Comparison of ENCODE assay signal across 1 cellular context in genomic region chr10:59362184-59362966, GRCh38.
TF ChIP-seq lines count a peak whose summit lies in the region.

FAM13C (minus strand) TSS chr10:59362549; CDS start chr10:59362460, 89 bp downstream.

TF ChIP-seq in WTC11, 78 proteins besides CTCF, POLR2A, EP300 and RAD21 (continued from another document):
- TF ChIP-seq, protein P1, sequence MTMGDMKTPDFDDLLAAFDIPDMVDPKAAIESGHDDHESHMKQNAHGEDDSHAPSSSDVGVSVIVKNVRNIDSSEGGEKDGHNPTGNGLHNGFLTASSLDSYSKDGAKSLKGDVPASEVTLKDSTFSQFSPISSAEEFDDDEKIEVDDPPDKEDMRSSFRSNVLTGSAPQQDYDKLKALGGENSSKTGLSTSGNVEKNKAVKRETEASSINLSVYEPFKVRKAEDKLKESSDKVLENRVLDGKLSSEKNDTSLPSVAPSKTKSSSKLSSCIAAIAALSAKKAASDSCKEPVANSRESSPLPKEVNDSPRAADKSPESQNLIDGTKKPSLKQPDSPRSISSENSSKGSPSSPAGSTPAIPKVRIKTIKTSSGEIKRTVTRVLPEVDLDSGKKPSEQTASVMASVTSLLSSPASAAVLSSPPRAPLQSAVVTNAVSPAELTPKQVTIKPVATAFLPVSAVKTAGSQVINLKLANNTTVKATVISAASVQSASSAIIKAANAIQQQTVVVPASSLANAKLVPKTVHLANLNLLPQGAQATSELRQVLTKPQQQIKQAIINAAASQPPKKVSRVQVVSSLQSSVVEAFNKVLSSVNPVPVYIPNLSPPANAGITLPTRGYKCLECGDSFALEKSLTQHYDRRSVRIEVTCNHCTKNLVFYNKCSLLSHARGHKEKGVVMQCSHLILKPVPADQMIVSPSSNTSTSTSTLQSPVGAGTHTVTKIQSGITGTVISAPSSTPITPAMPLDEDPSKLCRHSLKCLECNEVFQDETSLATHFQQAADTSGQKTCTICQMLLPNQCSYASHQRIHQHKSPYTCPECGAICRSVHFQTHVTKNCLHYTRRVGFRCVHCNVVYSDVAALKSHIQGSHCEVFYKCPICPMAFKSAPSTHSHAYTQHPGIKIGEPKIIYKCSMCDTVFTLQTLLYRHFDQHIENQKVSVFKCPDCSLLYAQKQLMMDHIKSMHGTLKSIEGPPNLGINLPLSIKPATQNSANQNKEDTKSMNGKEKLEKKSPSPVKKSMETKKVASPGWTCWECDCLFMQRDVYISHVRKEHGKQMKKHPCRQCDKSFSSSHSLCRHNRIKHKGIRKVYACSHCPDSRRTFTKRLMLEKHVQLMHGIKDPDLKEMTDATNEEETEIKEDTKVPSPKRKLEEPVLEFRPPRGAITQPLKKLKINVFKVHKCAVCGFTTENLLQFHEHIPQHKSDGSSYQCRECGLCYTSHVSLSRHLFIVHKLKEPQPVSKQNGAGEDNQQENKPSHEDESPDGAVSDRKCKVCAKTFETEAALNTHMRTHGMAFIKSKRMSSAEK (CRISPR knock-in tag; IDR thresholded peaks at IDR 0.05; ENCODE audit: borderline replicate concordance), result no peak
- TF ChIP-seq AFF4 (CRISPR knock-in tag; IDR thresholded peaks at IDR 0.05; ENCODE audit: borderline replicate concordance), result no peak
- 0 out of 2 replicates have a peak, but pooled peaks have one; percentile 44 for TF ChIP-seq E2F5 (CRISPR knock-in tag; IDR thresholded peaks at IDR 0.05)
- TF ChIP-seq E2F1 (CRISPR knock-in tag; IDR thresholded peaks at IDR 0.05), result no peak
- TF ChIP-seq, protein P2, sequence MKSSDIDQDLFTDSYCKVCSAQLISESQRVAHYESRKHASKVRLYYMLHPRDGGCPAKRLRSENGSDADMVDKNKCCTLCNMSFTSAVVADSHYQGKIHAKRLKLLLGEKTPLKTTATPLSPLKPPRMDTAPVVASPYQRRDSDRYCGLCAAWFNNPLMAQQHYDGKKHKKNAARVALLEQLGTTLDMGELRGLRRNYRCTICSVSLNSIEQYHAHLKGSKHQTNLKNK (CRISPR knock-in tag; IDR thresholded peaks at IDR 0.05), result no peak
- TF ChIP-seq TEAD1 (CRISPR knock-in tag; IDR thresholded peaks at IDR 0.05), result 0 out of 2 replicates have a peak, but pooled peaks have one; percentile 12
- no peak for TF ChIP-seq CREM (CRISPR knock-in tag; IDR thresholded peaks at IDR 0.05)
